Comparison of ENCODE assay signal across 8 cellular contexts in genomic region chrX:74383611-74384010, GRCh38. TPM values are rescaled to one million over a fixed set of nuclear protein-coding genes. Genes with fewer than 3 reads are reported as not detected.
DNase-seq lines count a peak whose midpoint lies in the region; ATAC-seq and TF ChIP-seq lines count a peak whose summit lies in the region.

No MANE protein-coding gene starts in this region.

- H3K9ac ChIP-seq in fibroblast of lung (ENCODE audit: insufficient read depth, low read length), result no peak overlapping the region

- H3K27ac ChIP-seq in fibroblast of lung (ENCODE audit: insufficient read depth, low read length), result no peak overlapping the region

- ATAC-seq in SK-N-SH treated with all-trans-retinoic acid at 6 μM for 48 hours, result peak; percentile 93
- no peak for ATAC-seq in GM21528 (IDR thresholded peaks at IDR 0.05; ENCODE audit: low FRiP score, unreplicated experiment)
- ATAC-seq in HG02938 (IDR thresholded peaks at IDR 0.05; ENCODE audit: unreplicated experiment), result no peak

- H3K4me3 ChIP-seq in fibroblast of lung (replicated peaks in 1 of 4; ENCODE audit: control extremely low read depth in 1 of 4, insufficient read depth in 1 of 4, low read depth in 3 of 4, low read length in 4 of 4), result no peak overlapping the region

- no peaks in the 10 kb centered on the region for H3K4me1 ChIP-seq in fibroblast of lung (ENCODE audit: control insufficient read depth, extremely low read depth, insufficient read depth, low read length)

- no peak overlapping the region for H3K4me2 ChIP-seq in fibroblast of lung (ENCODE audit: extremely low read depth, insufficient read depth, low read length)

- no peaks in the 10 kb centered on the region for H4K20me1 ChIP-seq in fibroblast of lung (ENCODE audit: control insufficient read depth, extremely low read depth, insufficient read depth, low read length)

- H3K27me3 ChIP-seq in fibroblast of lung (ENCODE audit: control insufficient read depth, insufficient read depth, low read length), result no peaks in the 10 kb centered on the region

- H3K9me3 ChIP-seq in fibroblast of lung (ENCODE audit: control insufficient read depth, insufficient read depth, low read depth, low read length), result no peaks in the 10 kb centered on the region

- no peak overlapping the region for H2AFZ ChIP-seq in fibroblast of lung (ENCODE audit: low read length)

- DNase-seq in NCI-H345 (lab: John Stamatoyannopoulos, UW) (peak; percentile 1), NCI-H345 treated with DMSO at 0.1 percent for 48 hours (lab: John Stamatoyannopoulos, UW; ENCODE audit: unreplicated experiment) (no peak), HuH-7 (ENCODE audit: low spot score) (peak; percentile 42), fibroblast of lung (ENCODE audit: low read depth in 2 of 2) (peak; percentile 55 to 62), non-pigmented ciliary epithelial cell (ENCODE audit: low read depth) (peak; percentile 3)

- TF ChIP-seq CTCF in fibroblast of lung (conservative IDR thresholded peaks at IDR 0.05 in 1 of 2, IDR thresholded peaks at IDR 0.05 in 1 of 2; ENCODE audit: low read depth in 1 of 2, low read length in 2 of 2), result peak; percentile 62 to 71

- H3K79me2 ChIP-seq in fibroblast of lung (ENCODE audit: control insufficient read depth, insufficient read depth, low read length), result no peaks in the 10 kb centered on the region

- no peaks in the 10 kb centered on the region for H3K36me3 ChIP-seq in fibroblast of lung (ENCODE audit: control insufficient read depth, insufficient read depth, low read length)

TF ChIP-seq in SK-N-SH treated with all-trans-retinoic acid at 6 μM for 48 hours, 23 proteins besides CTCF, POLR2A, EP300 and RAD21:
- TF ChIP-seq TOX (CRISPR knock-in tag; IDR thresholded peaks at IDR 0.05; ENCODE audit: borderline replicate concordance), result no peak
- TF ChIP-seq, protein P1, sequence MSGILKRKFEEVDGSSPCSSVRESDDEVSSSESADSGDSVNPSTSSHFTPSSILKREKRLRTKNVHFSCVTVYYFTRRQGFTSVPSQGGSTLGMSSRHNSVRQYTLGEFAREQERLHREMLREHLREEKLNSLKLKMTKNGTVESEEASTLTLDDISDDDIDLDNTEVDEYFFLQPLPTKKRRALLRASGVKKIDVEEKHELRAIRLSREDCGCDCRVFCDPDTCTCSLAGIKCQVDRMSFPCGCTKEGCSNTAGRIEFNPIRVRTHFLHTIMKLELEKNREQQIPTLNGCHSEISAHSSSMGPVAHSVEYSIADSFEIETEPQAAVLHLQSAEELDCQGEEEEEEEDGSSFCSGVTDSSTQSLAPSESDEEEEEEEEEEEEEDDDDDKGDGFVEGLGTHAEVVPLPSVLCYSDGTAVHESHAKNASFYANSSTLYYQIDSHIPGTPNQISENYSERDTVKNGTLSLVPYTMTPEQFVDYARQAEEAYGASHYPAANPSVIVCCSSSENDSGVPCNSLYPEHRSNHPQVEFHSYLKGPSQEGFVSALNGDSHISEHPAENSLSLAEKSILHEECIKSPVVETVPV (CRISPR knock-in tag; IDR thresholded peaks at IDR 0.05), result no peak
- TF ChIP-seq GLIS3 (CRISPR knock-in tag; IDR thresholded peaks at IDR 0.05), result no peak
- no peak for TF ChIP-seq ZC3H10 (CRISPR knock-in tag; IDR thresholded peaks at IDR 0.05)
- no peak for TF ChIP-seq CREB5 (CRISPR knock-in tag; IDR thresholded peaks at IDR 0.05; ENCODE audit: low read depth)
- no peak for TF ChIP-seq OSR1 (CRISPR knock-in tag; IDR thresholded peaks at IDR 0.05)
- no peak for TF ChIP-seq ARNTL (CRISPR knock-in tag; IDR thresholded peaks at IDR 0.05; ENCODE audit: borderline replicate concordance, low read depth)
- TF ChIP-seq ISL1 (CRISPR knock-in tag; IDR thresholded peaks at IDR 0.05), result no peak
- TF ChIP-seq ESRRG (CRISPR knock-in tag; IDR thresholded peaks at IDR 0.05), result no peak
- TF ChIP-seq ZNF70 (CRISPR knock-in tag; IDR thresholded peaks at IDR 0.05), result no peak
- TF ChIP-seq SNAI2 (CRISPR knock-in tag; IDR thresholded peaks at IDR 0.05), result no peak
- TF ChIP-seq ZFP3 (CRISPR knock-in tag; IDR thresholded peaks at IDR 0.05), result no peak
- no peak for TF ChIP-seq TCF4 (CRISPR knock-in tag; IDR thresholded peaks at IDR 0.05; ENCODE audit: borderline replicate concordance)
- TF ChIP-seq ZNF8 (CRISPR knock-in tag; IDR thresholded peaks at IDR 0.05), result no peak
- no peak for TF ChIP-seq CSDC2 (CRISPR knock-in tag; IDR thresholded peaks at IDR 0.05)
- no peak for TF ChIP-seq RARB (CRISPR knock-in tag; IDR thresholded peaks at IDR 0.05)
- no peak for TF ChIP-seq POU6F1 (CRISPR knock-in tag; IDR thresholded peaks at IDR 0.05; ENCODE audit: borderline replicate concordance, low read depth)

RNA-seq across cellular contexts. Expression of gene SLC16A2, which starts 37.7 kb away (rescaled TPM):
- 5.6 and 7.8 TPM in 2 replicates for total RNA-seq in fibroblast of lung
- polyA plus RNA-seq in fibroblast of lung, result 27.2 and 30.5 TPM in 2 replicates
- 21.9 and 23.3 TPM in 2 replicates for polyA plus RNA-seq in fibroblast of lung (2012)
- polyA minus RNA-seq in fibroblast of lung (ENCODE audit: low replicate concordance), result 42.9 and 47.4 TPM in 2 replicates
